Comparison of ENCODE assay signal across 8 cellular contexts in the genomic region with DNA sequence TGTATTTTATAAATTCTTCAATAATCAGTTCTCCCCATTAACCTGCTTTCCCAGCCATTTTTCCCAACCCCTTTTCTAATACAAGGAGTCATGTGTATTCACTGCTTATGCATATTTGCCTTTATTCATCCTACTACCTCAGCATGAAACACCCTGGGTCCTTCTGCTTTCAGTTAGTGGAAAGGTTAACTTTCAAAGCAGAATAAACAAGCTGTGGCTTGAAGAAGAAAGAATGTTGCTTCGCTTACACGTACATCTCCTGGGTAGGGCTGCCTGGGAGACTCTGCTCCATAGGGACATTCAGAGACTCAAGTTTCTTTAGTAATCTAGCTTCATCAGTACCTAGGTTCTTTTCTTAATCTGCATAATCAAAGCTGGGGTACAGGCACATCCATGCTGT.
"Had no signal": no experiment of that assay in that cellular context is flagged by ENCODE, and none has a peak within 500 bp of the region (broad histone marks: within the 10 kb centered on the region; RNA-seq: fewer than 3 reads in every experiment).

No MANE protein-coding gene starts in this region.

- H3K27me3 Mint-ChIP-seq: IgD-negative memory B cell had no signal

- H3K4me3 ChIP-seq: HAP-1 had no signal

- H3K9me3 ChIP-seq: HAP-1 had no signal

- H3K4me3 Mint-ChIP-seq: HFFc6, IgD-negative memory B cell had no signal

- H3K36me3 Mint-ChIP-seq: IgD-negative memory B cell had no signal

- H3K27ac Mint-ChIP-seq: HFFc6, IgD-negative memory B cell had no signal

- H3K27ac ChIP-seq: HL-60 had no signal

- H3K4me1 Mint-ChIP-seq: IgD-negative memory B cell had no signal

- DNase-seq: GOT3, H7, HFFc6 had no signal

- H3K36me3 ChIP-seq: HAP-1 had no signal

- ATAC-seq: HCT116, HepG2 had no signal

- H3K4me1 ChIP-seq: HAP-1 had no signal

- FAIRE-seq: HepG2 had no signal
